In genomic region chr2:134819334-134819733, GRCh38 we compare ENCODE assay signal across 17 cellular contexts. TPM values are rescaled to one million over a fixed set of nuclear protein-coding genes. Genes with fewer than 3 reads are reported as not detected.
DNase-seq lines count a peak whose midpoint lies in the region; ATAC-seq, FAIRE-seq and TF ChIP-seq lines count a peak whose summit lies in the region.
"Had no signal": no experiment of that assay in that cellular context is flagged by ENCODE, and none has a peak within 500 bp of the region (broad histone marks: within the 10 kb centered on the region; RNA-seq: fewer than 3 reads in every experiment).

No MANE protein-coding gene starts in this region.

- H3K4me1 ChIP-seq in K562 (replicated peaks in 1 of 2; ENCODE audit: control insufficient read depth in 2 of 2, insufficient read depth in 2 of 2, low read length in 2 of 2) (no peaks in the 10 kb centered on the region), pancreas (peaks cover 0 to 5% (median 0%) of the 10 kb centered on the region in 3 donors), stomach (no peaks in the 10 kb centered on the region)

- CTCF ChIA-PET in K562 (lab: Yijun Ruan, JAX; ENCODE audit: low intra/inter-chr PET ratio) = no interaction called here

- TF ChIP-seq RAD21 in K562 (CRISPR knock-in tag; conservative IDR thresholded peaks at IDR 0.05 in 1 of 2, IDR thresholded peaks at IDR 0.05 in 1 of 2) = no peak

- TF ChIP-seq CTCF in K562 (IDR thresholded peaks at IDR 0.05 in 2 of 3, conservative IDR thresholded peaks at IDR 0.05 in 1 of 3; ENCODE audit: insufficient read depth in 2 of 3, low read depth in 1 of 3, low read length in 3 of 3) (no peak), pancreas (IDR thresholded peaks at IDR 0.05) (no peak), stomach (IDR thresholded peaks at IDR 0.05) (no peak)

- no peaks in the 10 kb centered on the region for H3K9me3 ChIP-seq in K562 (replicated peaks; ENCODE audit: control insufficient read depth, insufficient read depth, low read depth, low read length)
- H3K9me3 ChIP-seq in pancreas = no peaks in the 10 kb centered on the region
- H3K9me3 ChIP-seq in stomach = no peaks in the 10 kb centered on the region
- H3K9me3 ChIP-seq: body of pancreas had no signal

- peak; percentile 58 for DNase-seq in AG08396 (ENCODE audit: low spot score)
- DNase-seq in HT1080 (ENCODE audit: low read depth) = peak; percentile 91
- DNase-seq in K562 (ENCODE audit: extremely low read depth in 1 of 4, low spot score in 3 of 4) = no peak
- DNase-seq in kidney tubule cell (ENCODE audit: low spot score) = peak; percentile 93
- DNase-seq in pancreas = no peak
- no peak for DNase-seq in inferior parietal cortex (ENCODE audit: extremely low spot score)
- DNase-seq in stomach = no peak
- DNase-seq: activated CD4-positive, alpha-beta T cell treated with anti-CD3 and anti-CD28 coated beads for 36 hours; activated T-cell treated with anti-CD3 and anti-CD28 coated beads, Interleukin-2, amount 50 U/mL, for 48 hours; body of pancreas; C1 segment of cervical spinal cord; NCI-H1105 treated with DMSO at 0.1 percent for 48 hours; NCI-H82; nephron progenitor cell; stimulated activated CD4-positive, alpha-beta T cell treated with anti-CD3 and anti-CD28 coated beads, Interleukin-12 subunit alpha, Interleukin-12 subunit beta, amount 100 ng/mL, for 4 hours; stimulated activated CD8-positive, alpha-beta memory T cell treated with anti-CD3 and anti-CD28 coated beads, Interleukin-4, amount 100 ng/mL, for 48 hours had no signal

- no peak overlapping the region for H3K9ac ChIP-seq in K562 (ENCODE audit: insufficient read depth in 1 of 2, low read depth in 2 of 2, low read length in 2 of 2)

- H3K79me2 ChIP-seq in K562 (ENCODE audit: control insufficient read depth, insufficient read depth, low read length) = no peaks in the 10 kb centered on the region

- 10% methylated on average over 2 of the region's 2 CpGs for WGBS in K562 (ENCODE audit: insufficient coverage, low coverage, missing lambda C conversion rate)
- 93 to 94% methylated on average over 2 of the region's 2 CpGs for WGBS in pancreas, 2 donors
- WGBS in stomach, 5 donors = 69 to 87% (median 82%) methylated on average over 2 of the region's 2 CpGs

- H3K27me3 ChIP-seq in K562 (ENCODE audit: control insufficient read depth in 2 of 2, insufficient read depth in 2 of 2, low read length in 2 of 2) = 0 out of 5 replicates have a peak, but pooled peaks cover 0 to 4% of the 10 kb centered on the region in 2 experiments
- H3K27me3 ChIP-seq in pancreas = no peaks in the 10 kb centered on the region
- no peaks in the 10 kb centered on the region for H3K27me3 ChIP-seq in stomach
- H3K27me3 ChIP-seq: body of pancreas had no signal

- FAIRE-seq in K562 (lab: Jason Lieb, UNC) (no peak), pancreas (lab: Jason Lieb, UNC) (no peak)

- no peak for TF ChIP-seq POLR2A in K562 (conservative IDR thresholded peaks at IDR 0.05)
- TF ChIP-seq POLR2A in stomach (IDR thresholded peaks at IDR 0.05) = no peak

- no peak overlapping the region for H3K4me2 ChIP-seq in K562 (ENCODE audit: insufficient read depth, low read length)

- BruUV-seq in K562 (replicated peaks; lab: Mats Ljungman, UMichigan) = no TSS peak

- in situ Hi-C loops in K562 (cut with MboI) = no loop called here

- intact Hi-C loops in K562 (cut with micrococcal nuclease) (no loop called here), pancreas (cut with DNase I) (no loop called here), stomach (cut with DNase I; ENCODE audit: low total_unique reads) (no loop called here)

- no peaks in the 10 kb centered on the region for H3K9me1 ChIP-seq in K562 (ENCODE audit: control insufficient read depth, insufficient read depth, low read length)

- H3K27ac ChIP-seq in K562 (ENCODE audit: extremely low read depth, low read depth, low read length) (no peak overlapping the region), pancreas (no peak overlapping the region), stomach (no peak overlapping the region)
- H3K27ac ChIP-seq: body of pancreas had no signal

- no peak overlapping the region for H2AFZ ChIP-seq in K562 (ENCODE audit: low read depth, low read length)

- no peaks in the 10 kb centered on the region for H4K20me1 ChIP-seq in K562 (replicated peaks; ENCODE audit: control insufficient read depth, insufficient read depth, low read length)

- POLR2A ChIA-PET in K562 (lab: Yijun Ruan, JAX) = interaction anchor here (0.7 kb wide), 1 partner anchor 171 kb away, joined by 3 read pairs; no protein-coding TSS in a partner anchor

- H3K4me3 ChIP-seq in K562 (no peak overlapping the region), pancreas (no peak overlapping the region), stomach (no peak overlapping the region)
- H3K4me3 ChIP-seq: body of pancreas had no signal

- ATAC-seq in K562 (no peak), HG03159 (IDR thresholded peaks at IDR 0.05; ENCODE audit: unreplicated experiment) (no peak), pancreas (no peak)
- ATAC-seq: activated CD4-positive, alpha-beta T cell treated with anti-CD3 and anti-CD28 coated beads for 36 hours; body of pancreas had no signal

- TF ChIP-seq EP300 in K562 (IDR thresholded peaks at IDR 0.05; ENCODE audit: low read length) (no peak), stomach (IDR thresholded peaks at IDR 0.05) (no peak)

- H3K36me3 ChIP-seq in K562 (ENCODE audit: control insufficient read depth, insufficient read depth, low read length) = no peaks in the 10 kb centered on the region
- no peaks in the 10 kb centered on the region for H3K36me3 ChIP-seq in pancreas
- no peaks in the 10 kb centered on the region for H3K36me3 ChIP-seq in stomach

TF ChIP-seq in K562, 482 proteins besides CTCF, POLR2A, EP300 and RAD21 (continues in another document):
- TF ChIP-seq TCF7L2 (IDR thresholded peaks at IDR 0.05; ENCODE audit: low read depth, low read length) = no peak
- no peak for TF ChIP-seq CEBPZ (IDR thresholded peaks at IDR 0.05; ENCODE audit: borderline replicate concordance, low read depth, low read length)
- TF ChIP-seq NELFE (IDR thresholded peaks at IDR 0.05; ENCODE audit: insufficient read depth, insufficient read length) = no peak
- TF ChIP-seq FOSL1 (tag; conservative IDR thresholded peaks at IDR 0.05) = peak; percentile 42; the same call in 1 of the 2 replicates

RNA-seq across cellular contexts. Expression of gene ACMSD, which starts 19.1 kb away (rescaled TPM):
- total RNA-seq in HT1080 (2014; rRNA removed; shearing (Covaris generic)) = not detected in 2 replicates
- not detected in 2 replicates for polyA plus RNA-seq in HT1080 (2015; cell fraction: cytosol; rRNA removed)
- polyA plus RNA-seq in HT1080 (2015; cell fraction: nucleus; rRNA removed) = not detected in 2 replicates
- total RNA-seq in K562 (2011; cell fraction: chromatin; rRNA removed; ENCODE audit: low replicate concordance) = not detected in 2 replicates
- total RNA-seq in K562 (2011; cell fraction: nucleolus; rRNA removed) = not detected in 2 replicates
- not detected in 2 replicates for total RNA-seq in K562 (2011; cell fraction: nucleoplasm; rRNA removed)
- total RNA-seq in K562 (2014; rRNA removed) (not detected in 2 replicates), K562 (2014; rRNA removed; fragmentation: Illumina TruSeq; extraction: Trizol) (not detected in 2 replicates), K562 (2015; rRNA removed; fragmentation: Illumina TruSeq; extraction: Trizol) (not detected in 2 replicates), K562 (2021) (not detected in 2 replicates), pancreas (under 1 TPM in 3 of 6 donors, not detected in 3; 0.12 to 0.24 (median 0.19) TPM), stomach (not detected)
- polyA plus RNA-seq in K562 (2011; rRNA removed) (not detected in 2 replicates), K562 (2014; fragmentation: Illumina TruSeq; extraction: Trizol) (not detected in 2 replicates), K562 (2014; fragmentation: Nextera tagmentation; extraction: Ambion mirVana) (not detected), K562 (2014; rRNA removed) (not detected in 2 replicates), pancreas (1 to 10 TPM in 1 of 2 donors, under 1 TPM in 1; 0.61 to 3.4 TPM), stomach (not detected)
- polyA plus RNA-seq in K562 (2011; cell fraction: cytosol; rRNA removed) = not detected in 2 replicates
- polyA plus RNA-seq in K562 (2011; cell fraction: nucleus; rRNA removed) = not detected in 2 replicates
- not detected in 2 replicates for polyA plus RNA-seq in K562 (2012)
- not detected in 2 replicates for polyA minus RNA-seq in K562 (2011; rRNA and poly(A)+ RNA removed)
- polyA minus RNA-seq in K562 (2011; cell fraction: cytosol; rRNA and poly(A)+ RNA removed) = not detected in 2 replicates
- polyA minus RNA-seq in K562 (2011; cell fraction: nucleus; rRNA and poly(A)+ RNA removed) = not detected in 2 replicates
- total RNA-seq: activated CD4-positive, alpha-beta T cell treated with anti-CD3 and anti-CD28 coated beads for 36 hours had no signal

Comparison
In these comparisons a context has a peak if more than half of its experiments do, and no peak if none do; other contexts are left out.
1. DNase-seq: peak in AG08396 (single experiment), HT1080 (single experiment) and kidney tubule cell (single experiment); none in K562 (0 of 4), pancreas (0 of 6), inferior parietal cortex (single experiment) and stomach (single experiment).